ENCODE assay signal across 8 cellular contexts in the genomic region with DNA sequence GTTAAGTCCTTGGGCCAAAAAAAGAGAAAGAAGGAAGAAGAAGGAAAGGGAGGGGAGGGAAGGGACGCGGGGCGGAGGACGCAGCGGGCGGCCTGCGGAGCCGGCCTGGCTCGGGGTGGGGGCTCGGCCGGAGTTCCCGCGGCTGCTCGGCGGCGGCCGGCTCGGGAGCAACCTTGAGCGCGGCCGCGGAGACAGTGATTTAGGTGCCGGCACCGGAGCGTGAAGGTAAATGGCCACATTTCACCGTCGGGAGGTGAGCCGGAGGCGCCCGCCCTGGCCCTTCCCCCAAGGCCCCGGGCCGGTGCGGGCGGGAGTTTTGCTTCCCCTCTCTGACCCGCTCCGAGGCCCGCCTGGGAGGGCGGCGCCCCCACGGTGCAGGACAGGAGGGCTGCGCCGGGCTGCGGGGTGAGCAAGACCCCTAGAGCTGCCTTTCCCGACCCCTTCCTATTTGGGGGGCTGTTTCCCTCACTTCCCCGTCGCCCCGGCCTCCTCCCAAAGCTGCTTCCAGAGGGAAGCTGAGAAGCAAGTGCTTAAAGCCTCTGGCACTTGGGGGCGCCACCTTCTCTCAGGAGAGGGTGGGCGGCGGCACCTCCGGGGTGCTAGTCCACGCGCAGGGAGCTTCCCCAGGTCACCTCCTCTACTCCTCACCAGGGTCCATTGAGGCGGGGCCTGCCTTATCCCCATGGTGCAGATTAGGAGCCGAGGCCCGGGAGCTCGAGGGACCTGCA. TPM values are rescaled to one million over a fixed set of nuclear protein-coding genes. Genes with fewer than 3 reads are reported as not detected.
DNase-seq lines count a peak whose midpoint lies in the region; ATAC-seq and TF ChIP-seq lines count a peak whose summit lies in the region.

No MANE protein-coding gene starts in this region.

- H3K27ac ChIP-seq in right atrium auricular region, result no peak overlapping the region

- ATAC-seq in HG02870 (IDR thresholded peaks at IDR 0.05; ENCODE audit: unreplicated experiment), result no peak
- no peak for ATAC-seq in GM18858 (IDR thresholded peaks at IDR 0.05; ENCODE audit: unreplicated experiment)

- peak overlapping the region; percentile 52 for H3K4me3 Mint-ChIP-seq in activated T-cell treated with anti-CD3 and anti-CD28 coated beads, Interleukin-2, amount 50 U/mL, for 24 hours

- DNase-seq in activated T-cell treated with anti-CD3 and anti-CD28 coated beads for 48 hours (ENCODE audit: low read depth) (peak; percentile 8), activated T-cell treated with anti-CD3 and anti-CD28 coated beads for 4 hours (no peak), right atrium auricular region (ENCODE audit: low spot score) (no peak), skeletal muscle cell (ENCODE audit: low read depth) (no peak), GOT3 (lab: John Stamatoyannopoulos, UW) (no peak)
- peak; percentile 46 for DNase-seq in activated T-cell treated with anti-CD3 and anti-CD28 coated beads, Interleukin-2, amount 50 U/mL, for 24 hours

- H3K36me3 ChIP-seq in right atrium auricular region, result no peaks in the 10 kb centered on the region

- H3K27me3 Mint-ChIP-seq in activated T-cell treated with anti-CD3 and anti-CD28 coated beads, Interleukin-2, amount 50 U/mL, for 24 hours, result peaks cover 46% of the 10 kb centered on the region

- H3K9me3 ChIP-seq in right atrium auricular region, result no peaks in the 10 kb centered on the region

- no peak overlapping the region for H3K27ac Mint-ChIP-seq in activated T-cell treated with anti-CD3 and anti-CD28 coated beads, Interleukin-2, amount 50 U/mL, for 24 hours

- peaks cover 0 to 10% of the 10 kb centered on the region in 2 donors for H3K27me3 ChIP-seq in right atrium auricular region

- peaks cover 0 to 9% of the 10 kb centered on the region in 2 donors for H3K4me1 ChIP-seq in right atrium auricular region

- peaks cover 8% of the 10 kb centered on the region for H3K4me1 Mint-ChIP-seq in activated T-cell treated with anti-CD3 and anti-CD28 coated beads, Interleukin-2, amount 50 U/mL, for 24 hours (ENCODE audit: low read depth)

- H3K9me3 Mint-ChIP-seq in activated T-cell treated with anti-CD3 and anti-CD28 coated beads, Interleukin-2, amount 50 U/mL, for 24 hours, result no peaks in the 10 kb centered on the region

- TF ChIP-seq CTCF in right atrium auricular region (IDR thresholded peaks at IDR 0.05), result peak in 1 of 2 donors; percentile 16

- no peaks in the 10 kb centered on the region for H3K36me3 Mint-ChIP-seq in activated T-cell treated with anti-CD3 and anti-CD28 coated beads, Interleukin-2, amount 50 U/mL, for 24 hours (ENCODE audit: low read depth)

- H3K4me3 ChIP-seq in right atrium auricular region (peak overlapping the region; percentile 26 to 52), skeletal muscle cell (ENCODE audit: low read depth, low read length) (peak overlapping the region; percentile 40)

RNA-seq across cellular contexts. Expression of a gene that starts 56.5 kb away (rescaled TPM):
- total RNA-seq in right atrium auricular region, result 1 to 10 TPM; 3.7 to 6.3 TPM

Comparison
In these comparisons a context has a peak if more than half of its experiments do, and no peak if none do; other contexts are left out.
1. DNase-seq: peak in activated T-cell treated with anti-CD3 and anti-CD28 coated beads for 48 hours (single experiment) and activated T-cell treated with anti-CD3 and anti-CD28 coated beads, Interleukin-2, amount 50 U/mL, for 24 hours (single experiment); none in activated T-cell treated with anti-CD3 and anti-CD28 coated beads for 4 hours (single experiment), right atrium auricular region (single experiment), skeletal muscle cell (single experiment) and GOT3 (single experiment).